Comparison of ENCODE assay signal across 24 cellular contexts in the genomic region with DNA sequence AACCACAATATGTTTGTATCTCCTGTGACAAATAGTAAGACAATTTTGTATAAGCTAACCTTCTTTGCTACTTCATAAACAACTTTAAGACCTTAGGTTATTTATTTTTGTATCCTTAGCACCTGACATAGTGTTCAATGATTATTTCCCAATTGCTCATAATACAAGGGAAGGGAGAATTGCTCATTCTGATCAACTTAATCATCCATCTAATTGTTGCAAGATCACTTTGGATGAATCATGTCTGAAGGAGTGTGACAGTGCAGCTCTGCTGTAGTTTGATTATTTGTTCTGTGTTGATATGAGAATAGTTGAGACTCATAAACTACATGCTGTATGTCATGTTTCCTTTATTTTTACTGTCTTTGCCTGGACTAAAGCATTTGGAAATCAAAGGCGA.
"Had no signal": no experiment of that assay in that cellular context is flagged by ENCODE, and none has a peak within 500 bp of the region (broad histone marks: within the 10 kb centered on the region; RNA-seq: fewer than 3 reads in every experiment).

No MANE protein-coding gene starts in this region.

- H3K4me3 ChIP-seq: SJCRH30 had no signal

- H3K4me3 Mint-ChIP-seq: activated CD8-positive, alpha-beta memory T cell treated with anti-CD3 and anti-CD28 coated beads, Interleukin-2, amount 10 ng/mL, durations not matched to agents 7 days and 5 days; activated naive CD4-positive, alpha-beta T cell treated with anti-CD3 and anti-CD28 coated beads, Interleukin-2, amount 50 U/mL, for 24 hours; activated T-cell treated with anti-CD3 and anti-CD28 coated beads, Interleukin-2, amount 50 U/mL, for 24 hours; activated T-helper 1 cell treated with anti-CD3 and anti-CD28 coated beads, Interleukin-12 subunit alpha, Interleukin-12 subunit beta, Interleukin-2, Interleukin-4 antibody, amounts not matched to agents 30 ng/mL and 10 ng/mL and 1 ng/mL, durations not matched to agents 14 hours and 24 hours and 36 hours; central memory CD8-positive, alpha-beta T cell; T-helper 2 cell treated with Interferon-gamma antibody and Interleukin-4, amounts not matched to agents 5 μg/mL and 100 μg/mL, for 36 hours had no signal

- H3K4me1 Mint-ChIP-seq: activated CD8-positive, alpha-beta memory T cell treated with anti-CD3 and anti-CD28 coated beads, Interleukin-2, amount 10 ng/mL, durations not matched to agents 7 days and 5 days; activated naive CD4-positive, alpha-beta T cell treated with anti-CD3 and anti-CD28 coated beads, Interleukin-2, amount 50 U/mL, for 24 hours; central memory CD8-positive, alpha-beta T cell had no signal

- H3K27me3 ChIP-seq: SJCRH30 had no signal

- H3K27me3 Mint-ChIP-seq: activated CD8-positive, alpha-beta memory T cell treated with anti-CD3 and anti-CD28 coated beads, Interleukin-2, amount 10 ng/mL, durations not matched to agents 7 days and 5 days; activated naive CD4-positive, alpha-beta T cell treated with anti-CD3 and anti-CD28 coated beads, Interleukin-2, amount 50 U/mL, for 24 hours; activated T-cell treated with anti-CD3 and anti-CD28 coated beads, Interleukin-2, amount 50 U/mL, for 24 hours; central memory CD8-positive, alpha-beta T cell had no signal

- H3K27ac ChIP-seq: SJCRH30 had no signal

- DNase-seq: activated CD4-positive, alpha-beta T cell treated with anti-CD3 and anti-CD28 coated beads for 4 hours; activated CD8-positive, alpha-beta memory T cell treated with anti-CD3 and anti-CD28 coated beads, Interleukin-2, amount 10 ng/mL, durations not matched to agents 7 days and 5 days; activated effector memory CD4-positive, alpha-beta T cell treated with Interleukin-2 at 50 U/mL for 16 hours; activated naive CD4-positive, alpha-beta T cell; activated T-cell treated with anti-CD3 and anti-CD28 coated beads, Interleukin-2, amount 50 U/mL, for 24 hours; aorta; MM.1S; NCI-H1105; NCI-H1436; NCI-H1694 treated with DMSO at 0.1 percent for 48 hours; NCI-H2029 treated with DMSO at 0.1 percent for 48 hours; NCI-H345; NCI-H510A; NCI-H526 treated with DMSO at 0.1 percent for 48 hours; NCI-H82; SJCRH30; SW 1271 had no signal

- H3K36me3 Mint-ChIP-seq: activated CD8-positive, alpha-beta memory T cell treated with anti-CD3 and anti-CD28 coated beads, Interleukin-2, amount 10 ng/mL, durations not matched to agents 7 days and 5 days; activated naive CD4-positive, alpha-beta T cell treated with anti-CD3 and anti-CD28 coated beads, Interleukin-2, amount 50 U/mL, for 24 hours had no signal

- ATAC-seq: activated CD4-positive, CD25-positive, alpha-beta regulatory T cell treated with anti-CD3 and anti-CD28 coated beads, Interleukin-2, amount 50 U/mL, for 24 hours; activated CD8-positive, alpha-beta memory T cell treated with anti-CD3 and anti-CD28 coated beads, Interleukin-2, amount 10 ng/mL, durations not matched to agents 7 days and 5 days; Right ventricle myocardium inferior; SK-N-SH treated with all-trans-retinoic acid at 6 μM for 48 hours had no signal

- H3K36me3 ChIP-seq: SJCRH30 had no signal

- H3K27ac Mint-ChIP-seq: activated CD8-positive, alpha-beta memory T cell treated with anti-CD3 and anti-CD28 coated beads, Interleukin-2, amount 10 ng/mL, durations not matched to agents 7 days and 5 days; activated naive CD4-positive, alpha-beta T cell treated with anti-CD3 and anti-CD28 coated beads, Interleukin-2, amount 50 U/mL, for 24 hours; activated T-cell treated with anti-CD3 and anti-CD28 coated beads, Interleukin-2, amount 50 U/mL, for 24 hours; activated T-helper 1 cell treated with anti-CD3 and anti-CD28 coated beads, Interleukin-12 subunit alpha, Interleukin-12 subunit beta, Interleukin-2, Interleukin-4 antibody, amounts not matched to agents 30 ng/mL and 10 ng/mL and 1 ng/mL, durations not matched to agents 14 hours and 24 hours and 36 hours; T-helper 2 cell treated with Interferon-gamma antibody and Interleukin-4, amounts not matched to agents 5 μg/mL and 100 μg/mL, for 36 hours had no signal
